20 cellular contexts compared by ENCODE assay signal in genomic region chr4:102832105-102832504, GRCh38. TPM values are rescaled to one million over a fixed set of nuclear protein-coding genes. Genes with fewer than 3 reads are reported as not detected.
DNase-seq lines count a peak whose midpoint lies in the region; ATAC-seq and TF ChIP-seq lines count a peak whose summit lies in the region.
"Had no signal": no experiment of that assay in that cellular context is flagged by ENCODE, and none has a peak within 500 bp of the region (broad histone marks: within the 10 kb centered on the region; RNA-seq: fewer than 3 reads in every experiment).

No MANE protein-coding gene starts in this region.

- peaks cover 3% of the 10 kb centered on the region for H3K36me3 Mint-ChIP-seq in stimulated activated naive CD8-positive, alpha-beta T cell treated with anti-CD3 and anti-CD28 coated beads, Interleukin-15, Interleukin-2, amounts not matched to agents 100 ng/mL and 50 ng/mL, for 24 hours (ENCODE audit: low read depth)
- H3K36me3 Mint-ChIP-seq in mesothelial cell of epicardium: no peaks in the 10 kb centered on the region
- H3K36me3 Mint-ChIP-seq: IgD-negative memory B cell had no signal

- no peak for ATAC-seq in stimulated activated naive CD8-positive, alpha-beta T cell treated with anti-CD3 and anti-CD28 coated beads, Interleukin-15, Interleukin-2, amounts not matched to agents 100 U/mL and 50 U/mL, for 24 hours
- ATAC-seq in HG02885 (IDR thresholded peaks at IDR 0.05; ENCODE audit: poor library complexity, unreplicated experiment): no peak
- ATAC-seq: Right ventricle myocardium inferior had no signal

- TF ChIP-seq CTCF in mesothelial cell of epicardium (IDR thresholded peaks at IDR 0.05; ENCODE audit: unreplicated experiment): no peak

- no peak for DNase-seq in stimulated activated naive CD8-positive, alpha-beta T cell treated with anti-CD3 and anti-CD28 coated beads, Interleukin-15, Interleukin-2, amounts not matched to agents 100 U/mL and 50 U/mL, for 24 hours
- peak; percentile 21 for DNase-seq in OCI-M1 (lab: John Stamatoyannopoulos, UW)
- no peak for DNase-seq in mesothelial cell of epicardium (ENCODE audit: low spot score in 2 of 2, unreplicated experiment in 2 of 2)
- no peak for DNase-seq in pons (ENCODE audit: low spot score)
- no peak for DNase-seq in cerebellar cortex (ENCODE audit: low spot score)
- DNase-seq: BE2C, COR-L47, DMS 273 treated with DMSO at 0.1 percent for 48 hours, DMS79 treated with DMSO at 0.1 percent for 48 hours, Kasumi-1, NCI-H1417, NCI-H1694 treated with DMSO at 0.1 percent for 48 hours, NCI-H2081 treated with DMSO at 0.1 percent for 48 hours, NCI-H2171 treated with DMSO at 0.1 percent for 48 hours, NCI-H446, NCI-H526 had no signal

- no peak overlapping the region for H3K4me3 Mint-ChIP-seq in stimulated activated naive CD8-positive, alpha-beta T cell treated with anti-CD3 and anti-CD28 coated beads, Interleukin-15, Interleukin-2, amounts not matched to agents 100 ng/mL and 50 ng/mL, for 24 hours
- H3K4me3 Mint-ChIP-seq in mesothelial cell of epicardium: no peak overlapping the region
- H3K4me3 Mint-ChIP-seq: IgD-negative memory B cell had no signal

- H3K27me3 Mint-ChIP-seq in stimulated activated naive CD8-positive, alpha-beta T cell treated with anti-CD3 and anti-CD28 coated beads, Interleukin-15, Interleukin-2, amounts not matched to agents 100 ng/mL and 50 ng/mL, for 24 hours: no peaks in the 10 kb centered on the region
- no peaks in the 10 kb centered on the region for H3K27me3 Mint-ChIP-seq in mesothelial cell of epicardium (ENCODE audit: low read depth)
- H3K27me3 Mint-ChIP-seq: IgD-negative memory B cell had no signal

- H3K27ac Mint-ChIP-seq in stimulated activated naive CD8-positive, alpha-beta T cell treated with anti-CD3 and anti-CD28 coated beads, Interleukin-15, Interleukin-2, amounts not matched to agents 100 ng/mL and 50 ng/mL, for 24 hours: peak overlapping the region; percentile 16
- H3K27ac Mint-ChIP-seq in mesothelial cell of epicardium: peak overlapping the region; percentile 81

- no peaks in the 10 kb centered on the region for H3K9me3 Mint-ChIP-seq in stimulated activated naive CD8-positive, alpha-beta T cell treated with anti-CD3 and anti-CD28 coated beads, Interleukin-15, Interleukin-2, amounts not matched to agents 100 ng/mL and 50 ng/mL, for 24 hours
- no peaks in the 10 kb centered on the region for H3K9me3 Mint-ChIP-seq in mesothelial cell of epicardium
- H3K9me3 Mint-ChIP-seq: IgD-negative memory B cell had no signal

- peaks cover 23% of the 10 kb centered on the region for H3K4me1 Mint-ChIP-seq in stimulated activated naive CD8-positive, alpha-beta T cell treated with anti-CD3 and anti-CD28 coated beads, Interleukin-15, Interleukin-2, amounts not matched to agents 100 ng/mL and 50 ng/mL, for 24 hours (ENCODE audit: low read depth)
- H3K4me1 Mint-ChIP-seq in mesothelial cell of epicardium: peaks cover 30% of the 10 kb centered on the region

RNA-seq across cellular contexts. Expression of gene UBE2D3, which starts 4.8 kb away (rescaled TPM):
- 299 to 311 TPM (median 307 TPM) in 3 replicates for total RNA-seq in mesothelial cell of epicardium

RNA-seq across cellular contexts. Expression of gene CISD2, which starts 36.7 kb away (rescaled TPM):
- 21.3 to 22.2 TPM (median 21.4 TPM) in 3 replicates for total RNA-seq in mesothelial cell of epicardium
